8 cellular contexts compared by ENCODE assay signal in the genomic region with DNA sequence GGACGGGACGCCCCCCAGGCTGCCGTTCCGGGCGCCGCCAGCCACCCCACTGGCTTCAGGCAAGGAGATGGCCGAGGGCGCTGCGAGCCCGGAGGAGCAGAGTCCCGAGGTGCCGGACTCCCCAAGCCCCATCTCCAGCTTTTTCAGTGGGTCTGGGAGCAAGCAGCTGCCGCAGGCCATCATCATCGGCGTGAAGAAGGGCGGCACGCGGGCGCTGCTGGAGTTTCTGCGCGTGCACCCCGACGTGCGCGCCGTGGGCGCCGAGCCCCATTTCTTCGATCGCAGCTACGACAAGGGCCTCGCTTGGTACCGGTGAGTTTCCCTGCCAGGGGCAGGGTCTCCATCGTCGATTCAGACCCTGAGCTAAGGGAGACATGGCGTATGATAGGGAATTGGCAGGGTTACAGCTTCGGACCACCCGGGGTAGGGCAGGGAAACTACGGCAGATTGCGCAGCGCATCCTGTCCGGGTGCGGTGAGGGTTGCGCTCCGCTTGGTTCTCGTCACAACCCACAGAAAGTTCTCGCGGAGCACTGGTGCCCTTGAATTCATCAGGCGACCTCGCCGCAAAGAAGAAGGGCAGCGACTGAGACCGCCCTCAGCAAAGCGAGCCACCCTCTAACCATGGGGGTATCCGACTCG. TPM values are rescaled to one million over a fixed set of nuclear protein-coding genes. Genes with fewer than 3 reads are reported as not detected.
A peak's percentile ranks its signal among the peaks of the same experiment; 100 is the strongest.
DNase-seq lines count a peak whose midpoint lies in the region; ATAC-seq and TF ChIP-seq lines count a peak whose summit lies in the region.

No MANE protein-coding gene starts in this region.

- no peaks in the 10 kb centered on the region for H3K79me2 ChIP-seq in parathyroid adenoma

- no peak overlapping the region for H3K27ac ChIP-seq in parathyroid adenoma

- H3K36me3 Mint-ChIP-seq in activated T-cell treated with anti-CD3 and anti-CD28 coated beads, Interleukin-2, amount 50 U/mL, for 24 hours (ENCODE audit: low read depth) = peaks cover 24% of the 10 kb centered on the region

- no peaks in the 10 kb centered on the region for H3K4me1 ChIP-seq in parathyroid adenoma

- peak; percentile 32 for ATAC-seq in GM18502 (IDR thresholded peaks at IDR 0.05; ENCODE audit: poor library complexity, unreplicated experiment)

- H3K4me3 Mint-ChIP-seq in activated T-cell treated with anti-CD3 and anti-CD28 coated beads, Interleukin-2, amount 50 U/mL, for 24 hours = peak overlapping the region; percentile 94

- H3K9me3 ChIP-seq in MG63 = no peaks in the 10 kb centered on the region
- H3K9me3 ChIP-seq in parathyroid adenoma (ENCODE audit: control insufficient read depth, low read length) = no peaks in the 10 kb centered on the region

- H3K27ac Mint-ChIP-seq in activated T-cell treated with anti-CD3 and anti-CD28 coated beads, Interleukin-2, amount 50 U/mL, for 24 hours = peak overlapping the region; percentile 95

- peak overlapping the region; percentile 84 for H2AFZ ChIP-seq in parathyroid adenoma

- peaks cover 71% of the 10 kb centered on the region for H3K4me1 Mint-ChIP-seq in activated T-cell treated with anti-CD3 and anti-CD28 coated beads, Interleukin-2, amount 50 U/mL, for 24 hours (ENCODE audit: low read depth)

- no peak for DNase-seq in MG63
- peak; percentile 79 for DNase-seq in activated T-cell treated with anti-CD3 and anti-CD28 coated beads, Interleukin-2, amount 50 U/mL, for 24 hours
- peak; percentile 59 for DNase-seq in fibroblast of peridontal ligament (ENCODE audit: extremely low read depth)
- no peak for DNase-seq in GDM1 (lab: John Stamatoyannopoulos, UW)
- DNase-seq in SHP77 treated with DMSO at 0.1 percent for 48 hours (lab: John Stamatoyannopoulos, UW) = no peak
- no peak for DNase-seq in iPS-NIHi11 (ENCODE audit: low spot score)

- peak overlapping the region; percentile 59 for H3K4me3 ChIP-seq in MG63
- H3K4me3 ChIP-seq in parathyroid adenoma (ENCODE audit: low read depth, low read length) = peak overlapping the region; percentile 52

- peaks cover 22% of the 10 kb centered on the region for H3K27me3 Mint-ChIP-seq in activated T-cell treated with anti-CD3 and anti-CD28 coated beads, Interleukin-2, amount 50 U/mL, for 24 hours

- no peak for TF ChIP-seq CTCF in parathyroid adenoma (IDR thresholded peaks at IDR 0.05)

- peak overlapping the region; percentile 97 for H3K4me2 ChIP-seq in parathyroid adenoma (ENCODE audit: low read length)

- H3K27me3 ChIP-seq in MG63 = no peaks in the 10 kb centered on the region
- H3K27me3 ChIP-seq in parathyroid adenoma (ENCODE audit: control insufficient read depth, insufficient read depth, low read length) = peaks cover 5% of the 10 kb centered on the region

- H3K36me3 ChIP-seq in MG63 (no peaks in the 10 kb centered on the region), parathyroid adenoma (ENCODE audit: control insufficient read depth, insufficient read depth, low read length) (no peaks in the 10 kb centered on the region)

- H3K9me3 Mint-ChIP-seq in activated T-cell treated with anti-CD3 and anti-CD28 coated beads, Interleukin-2, amount 50 U/mL, for 24 hours = no peaks in the 10 kb centered on the region

- no peak overlapping the region for H3K9ac ChIP-seq in parathyroid adenoma

RNA-seq across cellular contexts. Expression of a gene that starts 1.0 kb away (rescaled TPM):
- 0.27 and 0.49 TPM in 2 replicates for total RNA-seq in MG63 (2014; rRNA removed; shearing (Covaris generic); ENCODE audit: low replicate concordance)

Comparison
In these comparisons a context has a peak if more than half of its experiments do, and no peak if none do; other contexts are left out.
1. DNase-seq: peak in activated T-cell treated with anti-CD3 and anti-CD28 coated beads, Interleukin-2, amount 50 U/mL, for 24 hours (single experiment) and fibroblast of peridontal ligament (single experiment); none in MG63 (single experiment), GDM1 (single experiment), SHP77 treated with DMSO at 0.1 percent for 48 hours (single experiment) and iPS-NIHi11 (single experiment).